1 cellular context compared by ENCODE assay signal in the genomic region with DNA sequence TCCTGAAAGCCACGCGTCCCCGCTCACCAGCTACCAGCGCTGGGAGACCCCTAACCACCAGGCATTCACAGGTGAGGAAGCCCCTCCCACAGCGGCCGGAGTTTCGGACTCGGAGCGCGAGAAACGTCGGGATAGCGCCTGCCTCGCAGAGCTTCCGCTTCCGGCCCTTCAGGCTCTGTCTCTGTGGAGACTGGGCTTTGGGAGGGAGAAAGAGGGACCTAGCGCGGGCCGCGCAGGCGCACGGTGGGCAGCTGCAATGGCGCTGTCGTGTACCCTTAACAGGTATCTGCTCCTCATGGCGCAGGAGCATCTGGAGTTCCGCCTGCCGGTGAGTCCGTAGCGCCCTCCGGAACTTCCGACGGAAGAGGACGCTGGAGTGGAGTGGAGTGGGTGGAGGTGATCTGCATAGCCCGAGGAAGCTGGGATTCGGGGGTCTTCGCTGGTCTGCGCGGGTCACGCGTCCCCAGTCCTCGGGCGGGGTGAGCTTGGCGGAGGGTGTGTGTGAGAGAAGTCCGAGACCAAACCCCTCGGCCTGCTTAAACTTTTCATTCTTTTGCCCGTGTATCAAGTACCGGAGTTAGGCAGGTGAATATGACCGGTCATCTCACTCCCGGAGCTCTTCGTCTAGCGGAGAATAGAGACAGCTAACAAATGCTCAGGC.
TF ChIP-seq lines count a peak whose summit lies in the region.

TRMT11 (plus strand) TSS at position 246 of the 661 bp plus-strand sequence; CDS start at position 257, 11 bp downstream.

TF ChIP-seq in HepG2, 621 proteins besides CTCF, POLR2A, EP300 and RAD21 (continued from another document and continues in another):
- TF ChIP-seq, protein P1, sequence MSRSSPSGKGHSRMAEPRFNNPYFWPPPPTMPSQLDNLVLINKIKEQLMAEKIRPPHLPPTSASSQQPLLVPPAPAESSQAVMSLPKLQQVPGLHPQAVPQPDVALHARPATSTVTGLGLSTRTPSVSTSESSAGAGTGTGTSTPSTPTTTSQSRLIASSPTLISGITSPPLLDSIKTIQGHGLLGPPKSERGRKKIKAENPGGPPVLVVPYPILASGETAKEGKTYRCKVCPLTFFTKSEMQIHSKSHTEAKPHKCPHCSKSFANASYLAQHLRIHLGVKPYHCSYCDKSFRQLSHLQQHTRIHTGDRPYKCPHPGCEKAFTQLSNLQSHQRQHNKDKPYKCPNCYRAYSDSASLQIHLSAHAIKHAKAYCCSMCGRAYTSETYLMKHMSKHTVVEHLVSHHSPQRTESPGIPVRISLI (CRISPR knock-in tag; IDR thresholded peaks at IDR 0.05; ENCODE audit: borderline replicate concordance), result no peak
- TF ChIP-seq MTA1 (CRISPR knock-in tag; IDR thresholded peaks at IDR 0.05; ENCODE audit: borderline replicate concordance) (0 out of 2 replicates have a peak, but pooled peaks have one; percentile 79), DR1 (CRISPR knock-in tag; IDR thresholded peaks at IDR 0.05) (0 out of 2 replicates have a peak, but pooled peaks have one; percentile 31), ZNF235 (CRISPR knock-in tag; IDR thresholded peaks at IDR 0.05; ENCODE audit: borderline replicate concordance) (peak; percentile 40; the same call in 1 of the 2 replicates), ELK4 (CRISPR knock-in tag; IDR thresholded peaks at IDR 0.05; ENCODE audit: borderline replicate concordance) (no peak), HES4 (CRISPR knock-in tag; IDR thresholded peaks at IDR 0.05; ENCODE audit: borderline replicate concordance) (peak; percentile 80; the same call in 1 of the 2 replicates), RNF2 (conservative IDR thresholded peaks at IDR 0.05; ENCODE audit: low read depth) (no peak; the same call in 1 of the 2 replicates), TBX2 (CRISPR knock-in tag; IDR thresholded peaks at IDR 0.05; ENCODE audit: borderline replicate concordance) (peak; percentile 91), ZZZ3 (CRISPR knock-in tag; IDR thresholded peaks at IDR 0.05; ENCODE audit: borderline replicate concordance) (no peak), ZNF552 (CRISPR knock-in tag; IDR thresholded peaks at IDR 0.05; ENCODE audit: borderline replicate concordance) (peak; percentile 79; the same call in 1 of the 2 replicates), ZNF292 (CRISPR knock-in tag; IDR thresholded peaks at IDR 0.05; ENCODE audit: borderline replicate concordance, low read depth) (peak; percentile 88), ZNF766 (CRISPR knock-in tag; IDR thresholded peaks at IDR 0.05; ENCODE audit: borderline replicate concordance) (no peak; the same call in 1 of the 2 replicates), ZNF670 (CRISPR knock-in tag; IDR thresholded peaks at IDR 0.05; ENCODE audit: borderline replicate concordance) (peak; percentile 96), ZFP37 (CRISPR knock-in tag; IDR thresholded peaks at IDR 0.05; ENCODE audit: borderline replicate concordance) (peak; percentile 69; the same call in 1 of the 2 replicates), ZFP36 (IDR thresholded peaks at IDR 0.05; ENCODE audit: borderline replicate concordance, low read depth, low read length, partially characterized antibody) (no peak), MXD4 (CRISPR knock-in tag; IDR thresholded peaks at IDR 0.05) (peak; percentile 74), NR1H2 (CRISPR knock-in tag; IDR thresholded peaks at IDR 0.05; ENCODE audit: borderline replicate concordance, low read depth) (peak; percentile 79; the same call in 1 of the 2 replicates), ZKSCAN5 (CRISPR knock-in tag; IDR thresholded peaks at IDR 0.05) (peak; percentile 98), ZNF337 (CRISPR knock-in tag; IDR thresholded peaks at IDR 0.05; ENCODE audit: borderline replicate concordance, low read depth) (peak; percentile 82; the same call in 1 of the 2 replicates), PHF8 (CRISPR knock-in tag; IDR thresholded peaks at IDR 0.05) (peak; percentile 98)
- TF ChIP-seq, protein P2, sequence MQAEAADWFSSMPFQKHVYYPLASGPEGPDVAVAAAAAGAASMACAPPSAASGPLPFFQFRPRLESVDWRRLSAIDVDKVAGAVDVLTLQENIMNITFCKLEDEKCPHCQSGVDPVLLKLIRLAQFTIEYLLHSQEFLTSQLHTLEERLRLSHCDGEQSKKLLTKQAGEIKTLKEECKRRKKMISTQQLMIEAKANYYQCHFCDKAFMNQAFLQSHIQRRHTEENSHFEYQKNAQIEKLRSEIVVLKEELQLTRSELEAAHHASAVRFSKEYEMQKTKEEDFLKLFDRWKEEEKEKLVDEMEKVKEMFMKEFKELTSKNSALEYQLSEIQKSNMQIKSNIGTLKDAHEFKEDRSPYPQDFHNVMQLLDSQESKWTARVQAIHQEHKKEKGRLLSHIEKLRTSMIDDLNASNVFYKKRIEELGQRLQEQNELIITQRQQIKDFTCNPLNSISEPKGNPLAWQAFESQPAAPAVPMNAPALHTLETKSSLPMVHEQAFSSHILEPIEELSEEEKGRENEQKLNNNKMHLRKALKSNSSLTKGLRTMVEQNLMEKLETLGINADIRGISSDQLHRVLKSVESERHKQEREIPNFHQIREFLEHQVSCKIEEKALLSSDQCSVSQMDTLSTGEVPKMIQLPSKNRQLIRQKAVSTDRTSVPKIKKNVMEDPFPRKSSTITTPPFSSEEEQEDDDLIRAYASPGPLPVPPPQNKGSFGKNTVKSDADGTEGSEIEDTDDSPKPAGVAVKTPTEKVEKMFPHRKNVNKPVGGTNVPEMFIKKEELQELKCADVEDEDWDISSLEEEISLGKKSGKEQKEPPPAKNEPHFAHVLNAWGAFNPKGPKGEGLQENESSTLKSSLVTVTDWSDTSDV (CRISPR knock-in tag; IDR thresholded peaks at IDR 0.05), result no peak
- TF ChIP-seq, protein P3, sequence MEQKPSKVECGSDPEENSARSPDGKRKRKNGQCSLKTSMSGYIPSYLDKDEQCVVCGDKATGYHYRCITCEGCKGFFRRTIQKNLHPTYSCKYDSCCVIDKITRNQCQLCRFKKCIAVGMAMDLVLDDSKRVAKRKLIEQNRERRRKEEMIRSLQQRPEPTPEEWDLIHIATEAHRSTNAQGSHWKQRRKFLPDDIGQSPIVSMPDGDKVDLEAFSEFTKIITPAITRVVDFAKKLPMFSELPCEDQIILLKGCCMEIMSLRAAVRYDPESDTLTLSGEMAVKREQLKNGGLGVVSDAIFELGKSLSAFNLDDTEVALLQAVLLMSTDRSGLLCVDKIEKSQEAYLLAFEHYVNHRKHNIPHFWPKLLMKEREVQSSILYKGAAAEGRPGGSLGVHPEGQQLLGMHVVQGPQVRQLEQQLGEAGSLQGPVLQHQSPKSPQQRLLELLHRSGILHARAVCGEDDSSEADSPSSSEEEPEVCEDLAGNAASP (CRISPR knock-in tag; IDR thresholded peaks at IDR 0.05; ENCODE audit: borderline replicate concordance), result 0 out of 2 replicates have a peak, but pooled peaks have one; percentile 9
- TF ChIP-seq, protein P4, sequence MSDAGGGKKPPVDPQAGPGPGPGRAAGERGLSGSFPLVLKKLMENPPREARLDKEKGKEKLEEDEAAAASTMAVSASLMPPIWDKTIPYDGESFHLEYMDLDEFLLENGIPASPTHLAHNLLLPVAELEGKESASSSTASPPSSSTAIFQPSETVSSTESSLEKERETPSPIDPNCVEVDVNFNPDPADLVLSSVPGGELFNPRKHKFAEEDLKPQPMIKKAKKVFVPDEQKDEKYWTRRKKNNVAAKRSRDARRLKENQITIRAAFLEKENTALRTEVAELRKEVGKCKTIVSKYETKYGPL (CRISPR knock-in tag; IDR thresholded peaks at IDR 0.05), result no peak
- TF ChIP-seq, protein P5, sequence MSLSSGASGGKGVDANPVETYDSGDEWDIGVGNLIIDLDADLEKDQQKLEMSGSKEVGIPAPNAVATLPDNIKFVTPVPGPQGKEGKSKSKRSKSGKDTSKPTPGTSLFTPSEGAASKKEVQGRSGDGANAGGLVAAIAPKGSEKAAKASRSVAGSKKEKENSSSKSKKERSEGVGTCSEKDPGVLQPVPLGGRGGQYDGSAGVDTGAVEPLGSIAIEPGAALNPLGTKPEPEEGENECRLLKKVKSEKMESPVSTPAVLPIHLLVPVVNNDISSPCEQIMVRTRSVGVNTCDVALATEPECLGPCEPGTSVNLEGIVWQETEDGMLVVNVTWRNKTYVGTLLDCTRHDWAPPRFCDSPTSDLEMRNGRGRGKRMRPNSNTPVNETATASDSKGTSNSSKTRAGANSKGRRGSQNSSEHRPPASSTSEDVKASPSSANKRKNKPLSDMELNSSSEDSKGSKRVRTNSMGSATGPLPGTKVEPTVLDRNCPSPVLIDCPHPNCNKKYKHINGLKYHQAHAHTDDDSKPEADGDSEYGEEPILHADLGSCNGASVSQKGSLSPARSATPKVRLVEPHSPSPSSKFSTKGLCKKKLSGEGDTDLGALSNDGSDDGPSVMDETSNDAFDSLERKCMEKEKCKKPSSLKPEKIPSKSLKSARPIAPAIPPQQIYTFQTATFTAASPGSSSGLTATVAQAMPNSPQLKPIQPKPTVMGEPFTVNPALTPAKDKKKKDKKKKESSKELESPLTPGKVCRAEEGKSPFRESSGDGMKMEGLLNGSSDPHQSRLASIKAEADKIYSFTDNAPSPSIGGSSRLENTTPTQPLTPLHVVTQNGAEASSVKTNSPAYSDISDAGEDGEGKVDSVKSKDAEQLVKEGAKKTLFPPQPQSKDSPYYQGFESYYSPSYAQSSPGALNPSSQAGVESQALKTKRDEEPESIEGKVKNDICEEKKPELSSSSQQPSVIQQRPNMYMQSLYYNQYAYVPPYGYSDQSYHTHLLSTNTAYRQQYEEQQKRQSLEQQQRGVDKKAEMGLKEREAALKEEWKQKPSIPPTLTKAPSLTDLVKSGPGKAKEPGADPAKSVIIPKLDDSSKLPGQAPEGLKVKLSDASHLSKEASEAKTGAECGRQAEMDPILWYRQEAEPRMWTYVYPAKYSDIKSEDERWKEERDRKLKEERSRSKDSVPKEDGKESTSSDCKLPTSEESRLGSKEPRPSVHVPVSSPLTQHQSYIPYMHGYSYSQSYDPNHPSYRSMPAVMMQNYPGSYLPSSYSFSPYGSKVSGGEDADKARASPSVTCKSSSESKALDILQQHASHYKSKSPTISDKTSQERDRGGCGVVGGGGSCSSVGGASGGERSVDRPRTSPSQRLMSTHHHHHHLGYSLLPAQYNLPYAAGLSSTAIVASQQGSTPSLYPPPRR (CRISPR knock-in tag; IDR thresholded peaks at IDR 0.05; ENCODE audit: borderline replicate concordance), result no peak; the same call in 1 of the 2 replicates
- TF ChIP-seq, protein P6, sequence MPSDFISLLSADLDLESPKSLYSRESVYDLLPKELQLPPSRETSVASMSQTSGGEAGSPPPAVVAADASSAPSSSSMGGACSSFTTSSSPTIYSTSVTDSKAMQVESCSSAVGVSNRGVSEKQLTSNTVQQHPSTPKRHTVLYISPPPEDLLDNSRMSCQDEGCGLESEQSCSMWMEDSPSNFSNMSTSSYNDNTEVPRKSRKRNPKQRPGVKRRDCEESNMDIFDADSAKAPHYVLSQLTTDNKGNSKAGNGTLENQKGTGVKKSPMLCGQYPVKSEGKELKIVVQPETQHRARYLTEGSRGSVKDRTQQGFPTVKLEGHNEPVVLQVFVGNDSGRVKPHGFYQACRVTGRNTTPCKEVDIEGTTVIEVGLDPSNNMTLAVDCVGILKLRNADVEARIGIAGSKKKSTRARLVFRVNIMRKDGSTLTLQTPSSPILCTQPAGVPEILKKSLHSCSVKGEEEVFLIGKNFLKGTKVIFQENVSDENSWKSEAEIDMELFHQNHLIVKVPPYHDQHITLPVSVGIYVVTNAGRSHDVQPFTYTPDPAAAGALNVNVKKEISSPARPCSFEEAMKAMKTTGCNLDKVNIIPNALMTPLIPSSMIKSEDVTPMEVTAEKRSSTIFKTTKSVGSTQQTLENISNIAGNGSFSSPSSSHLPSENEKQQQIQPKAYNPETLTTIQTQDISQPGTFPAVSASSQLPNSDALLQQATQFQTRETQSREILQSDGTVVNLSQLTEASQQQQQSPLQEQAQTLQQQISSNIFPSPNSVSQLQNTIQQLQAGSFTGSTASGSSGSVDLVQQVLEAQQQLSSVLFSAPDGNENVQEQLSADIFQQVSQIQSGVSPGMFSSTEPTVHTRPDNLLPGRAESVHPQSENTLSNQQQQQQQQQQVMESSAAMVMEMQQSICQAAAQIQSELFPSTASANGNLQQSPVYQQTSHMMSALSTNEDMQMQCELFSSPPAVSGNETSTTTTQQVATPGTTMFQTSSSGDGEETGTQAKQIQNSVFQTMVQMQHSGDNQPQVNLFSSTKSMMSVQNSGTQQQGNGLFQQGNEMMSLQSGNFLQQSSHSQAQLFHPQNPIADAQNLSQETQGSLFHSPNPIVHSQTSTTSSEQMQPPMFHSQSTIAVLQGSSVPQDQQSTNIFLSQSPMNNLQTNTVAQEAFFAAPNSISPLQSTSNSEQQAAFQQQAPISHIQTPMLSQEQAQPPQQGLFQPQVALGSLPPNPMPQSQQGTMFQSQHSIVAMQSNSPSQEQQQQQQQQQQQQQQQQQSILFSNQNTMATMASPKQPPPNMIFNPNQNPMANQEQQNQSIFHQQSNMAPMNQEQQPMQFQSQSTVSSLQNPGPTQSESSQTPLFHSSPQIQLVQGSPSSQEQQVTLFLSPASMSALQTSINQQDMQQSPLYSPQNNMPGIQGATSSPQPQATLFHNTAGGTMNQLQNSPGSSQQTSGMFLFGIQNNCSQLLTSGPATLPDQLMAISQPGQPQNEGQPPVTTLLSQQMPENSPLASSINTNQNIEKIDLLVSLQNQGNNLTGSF (CRISPR knock-in tag; IDR thresholded peaks at IDR 0.05), result peak; percentile 37; the same call in 1 of the 2 replicates
- TF ChIP-seq, protein P7, sequence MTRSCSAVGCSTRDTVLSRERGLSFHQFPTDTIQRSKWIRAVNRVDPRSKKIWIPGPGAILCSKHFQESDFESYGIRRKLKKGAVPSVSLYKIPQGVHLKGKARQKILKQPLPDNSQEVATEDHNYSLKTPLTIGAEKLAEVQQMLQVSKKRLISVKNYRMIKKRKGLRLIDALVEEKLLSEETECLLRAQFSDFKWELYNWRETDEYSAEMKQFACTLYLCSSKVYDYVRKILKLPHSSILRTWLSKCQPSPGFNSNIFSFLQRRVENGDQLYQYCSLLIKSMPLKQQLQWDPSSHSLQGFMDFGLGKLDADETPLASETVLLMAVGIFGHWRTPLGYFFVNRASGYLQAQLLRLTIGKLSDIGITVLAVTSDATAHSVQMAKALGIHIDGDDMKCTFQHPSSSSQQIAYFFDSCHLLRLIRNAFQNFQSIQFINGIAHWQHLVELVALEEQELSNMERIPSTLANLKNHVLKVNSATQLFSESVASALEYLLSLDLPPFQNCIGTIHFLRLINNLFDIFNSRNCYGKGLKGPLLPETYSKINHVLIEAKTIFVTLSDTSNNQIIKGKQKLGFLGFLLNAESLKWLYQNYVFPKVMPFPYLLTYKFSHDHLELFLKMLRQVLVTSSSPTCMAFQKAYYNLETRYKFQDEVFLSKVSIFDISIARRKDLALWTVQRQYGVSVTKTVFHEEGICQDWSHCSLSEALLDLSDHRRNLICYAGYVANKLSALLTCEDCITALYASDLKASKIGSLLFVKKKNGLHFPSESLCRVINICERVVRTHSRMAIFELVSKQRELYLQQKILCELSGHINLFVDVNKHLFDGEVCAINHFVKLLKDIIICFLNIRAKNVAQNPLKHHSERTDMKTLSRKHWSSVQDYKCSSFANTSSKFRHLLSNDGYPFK (CRISPR knock-in tag; IDR thresholded peaks at IDR 0.05; ENCODE audit: borderline replicate concordance), result peak; percentile 97
